ENCODE assay signal across 16 cellular contexts in genomic region chr2:217964255-217964654, GRCh38. TPM values are rescaled to one million over a fixed set of nuclear protein-coding genes. Genes with fewer than 3 reads are reported as not detected.
A peak's percentile ranks its signal among the peaks of the same experiment; 100 is the strongest.
DNase-seq lines count a peak whose midpoint lies in the region; ATAC-seq, FAIRE-seq and TF ChIP-seq lines count a peak whose summit lies in the region.
"Had no signal": no experiment of that assay in that cellular context is flagged by ENCODE, and none has a peak within 500 bp of the region (broad histone marks: within the 10 kb centered on the region; RNA-seq: fewer than 3 reads in every experiment).

No MANE protein-coding gene starts in this region.

- peak; percentile 5 for DNase-seq in astrocyte of the spinal cord (ENCODE audit: low read depth, low spot score)
- peak in 1 of 2 donors; percentile 35 for DNase-seq in cardiac muscle cell (ENCODE audit: low read depth in 1 of 2, low spot score in 1 of 2)
- DNase-seq in nephron progenitor cell, result no peak
- DNase-seq in thyroid gland, result peak; percentile 74 to 80
- DNase-seq in activated CD8-positive, alpha-beta memory T cell treated with anti-CD3 and anti-CD28 coated beads, Interleukin-2, amount 10 ng/mL, durations not matched to agents 7 days and 5 days, result no peak
- DNase-seq in small intestine, result no peak
- DNase-seq in foreskin fibroblast, result no peak
- DNase-seq: activated CD8-positive, alpha-beta T cell treated with anti-CD3 and anti-CD28 coated beads for 36 hours; activated effector memory CD4-positive, alpha-beta T cell treated with Interleukin-2 at 50 U/mL for 16 hours; DMS153; NCI-H1092 had no signal

- peaks cover 60% of the 10 kb centered on the region for H3K4me1 Mint-ChIP-seq in nephron progenitor cell
- H3K4me1 Mint-ChIP-seq in activated CD8-positive, alpha-beta memory T cell treated with anti-CD3 and anti-CD28 coated beads, Interleukin-2, amount 10 ng/mL, durations not matched to agents 7 days and 5 days, result no peaks in the 10 kb centered on the region
- no peaks in the 10 kb centered on the region for H3K4me1 Mint-ChIP-seq in stimulated activated memory B cell treated with anti-CD40 and anti-IgM and Interleukin-4, amounts not matched to agents 10 μg/mL and 1 μg/mL and 100 μg/mL, for 72 hours
- H3K4me1 Mint-ChIP-seq: IgD-negative memory B cell had no signal

- H3K9me3 Mint-ChIP-seq in nephron progenitor cell, result no peaks in the 10 kb centered on the region
- no peaks in the 10 kb centered on the region for H3K9me3 Mint-ChIP-seq in activated CD8-positive, alpha-beta memory T cell treated with anti-CD3 and anti-CD28 coated beads, Interleukin-2, amount 10 ng/mL, durations not matched to agents 7 days and 5 days (ENCODE audit: low read depth)
- no peaks in the 10 kb centered on the region for H3K9me3 Mint-ChIP-seq in stimulated activated memory B cell treated with anti-CD40 and anti-IgM and Interleukin-4, amounts not matched to agents 10 μg/mL and 1 μg/mL and 100 μg/mL, for 72 hours
- H3K9me3 Mint-ChIP-seq: activated CD8-positive, alpha-beta T cell treated with anti-CD3 and anti-CD28 coated beads for 36 hours; IgD-negative memory B cell; neural crest cell had no signal

- H3K27ac ChIP-seq in cardiac muscle cell (peak overlapping the region; percentile 49), thyroid gland (peak overlapping the region; percentile 90 to 98 (median 95)), small intestine (ENCODE audit: low read depth in 1 of 2, low read length in 1 of 2) (peak overlapping the region in 1 of 2 donors; percentile 65)

- H3K27ac Mint-ChIP-seq in nephron progenitor cell, result peak overlapping the region; percentile 62
- H3K27ac Mint-ChIP-seq in activated CD8-positive, alpha-beta memory T cell treated with anti-CD3 and anti-CD28 coated beads, Interleukin-2, amount 10 ng/mL, durations not matched to agents 7 days and 5 days, result no peak overlapping the region
- no peak overlapping the region for H3K27ac Mint-ChIP-seq in stimulated activated memory B cell treated with anti-CD40 and anti-IgM and Interleukin-4, amounts not matched to agents 10 μg/mL and 1 μg/mL and 100 μg/mL, for 72 hours
- H3K27ac Mint-ChIP-seq: activated CD8-positive, alpha-beta T cell treated with anti-CD3 and anti-CD28 coated beads for 36 hours; IgD-negative memory B cell had no signal

- CTCF ChIA-PET in activated CD8-positive, alpha-beta memory T cell treated with anti-CD3 and anti-CD28 coated beads, Interleukin-2, amount 10 ng/mL, durations not matched to agents 7 days and 5 days (lab: Charles Lee), result no interaction called here

- H3K4me1 ChIP-seq in cardiac muscle cell (ENCODE audit: low read depth), result peaks cover 25% of the 10 kb centered on the region
- peaks cover 30 to 56% of the 10 kb centered on the region in 2 donors for H3K4me1 ChIP-seq in thyroid gland
- H3K4me1 ChIP-seq in small intestine (ENCODE audit: control insufficient read depth in 2 of 2, insufficient read depth in 1 of 2, low read depth in 1 of 2, low read length in 1 of 2), result peaks cover 0 to 2% of the 10 kb centered on the region in 2 donors

- H3K4me3 ChIP-seq in astrocyte of the spinal cord (ENCODE audit: low read depth, low read length), result no peak overlapping the region
- H3K4me3 ChIP-seq in cardiac muscle cell, result no peak overlapping the region
- no peak overlapping the region for H3K4me3 ChIP-seq in thyroid gland (replicated peaks in 1 of 3)
- H3K4me3 ChIP-seq in small intestine (ENCODE audit: low read depth in 1 of 2, low read length in 2 of 2), result no peak overlapping the region
- no peak overlapping the region for H3K4me3 ChIP-seq in foreskin fibroblast (ENCODE audit: low read depth in 1 of 2, low read length in 2 of 2)

- H3K9me3 ChIP-seq in cardiac muscle cell (ENCODE audit: low read depth), result no peaks in the 10 kb centered on the region
- no peaks in the 10 kb centered on the region for H3K9me3 ChIP-seq in thyroid gland
- H3K9me3 ChIP-seq in small intestine (ENCODE audit: control insufficient read depth, low read depth), result no peaks in the 10 kb centered on the region

- H3K36me3 Mint-ChIP-seq in nephron progenitor cell (ENCODE audit: low read depth), result no peaks in the 10 kb centered on the region
- H3K36me3 Mint-ChIP-seq in activated CD8-positive, alpha-beta memory T cell treated with anti-CD3 and anti-CD28 coated beads, Interleukin-2, amount 10 ng/mL, durations not matched to agents 7 days and 5 days, result no peaks in the 10 kb centered on the region
- H3K36me3 Mint-ChIP-seq in stimulated activated memory B cell treated with anti-CD40 and anti-IgM and Interleukin-4, amounts not matched to agents 10 μg/mL and 1 μg/mL and 100 μg/mL, for 72 hours, result no peaks in the 10 kb centered on the region

- WGBS in thyroid gland, 2 donors, result 41% methylated on average over 7 of the region's 7 CpGs
- 65 to 77% (median 71%) methylated on average over 7 of the region's 7 CpGs for WGBS in small intestine, 3 donors

- TF ChIP-seq POLR2A in thyroid gland (IDR thresholded peaks at IDR 0.05), result no peak

- no peaks in the 10 kb centered on the region for H3K27me3 ChIP-seq in cardiac muscle cell
- H3K27me3 ChIP-seq in thyroid gland, result no peaks in the 10 kb centered on the region
- H3K27me3 ChIP-seq in small intestine (ENCODE audit: control insufficient read depth in 2 of 2, insufficient read depth in 2 of 2, low read length in 2 of 2), result no peaks in the 10 kb centered on the region

- H3K27me3 Mint-ChIP-seq in nephron progenitor cell (ENCODE audit: low read depth, poor library complexity), result no peaks in the 10 kb centered on the region
- peaks cover 16% of the 10 kb centered on the region for H3K27me3 Mint-ChIP-seq in activated CD8-positive, alpha-beta memory T cell treated with anti-CD3 and anti-CD28 coated beads, Interleukin-2, amount 10 ng/mL, durations not matched to agents 7 days and 5 days
- peaks cover 40% of the 10 kb centered on the region for H3K27me3 Mint-ChIP-seq in stimulated activated memory B cell treated with anti-CD40 and anti-IgM and Interleukin-4, amounts not matched to agents 10 μg/mL and 1 μg/mL and 100 μg/mL, for 72 hours

- in situ Hi-C loops in astrocyte of the spinal cord (cut with HindIII; ENCODE audit: low sequenced_read_pairs), result no loop called here

- no peaks in the 10 kb centered on the region for H3K36me3 ChIP-seq in cardiac muscle cell
- H3K36me3 ChIP-seq in thyroid gland, result no peaks in the 10 kb centered on the region
- no peaks in the 10 kb centered on the region for H3K36me3 ChIP-seq in small intestine (ENCODE audit: control insufficient read depth in 2 of 2, insufficient read depth in 2 of 2, low read length in 2 of 2)

- no peak for ATAC-seq in activated CD8-positive, alpha-beta memory T cell treated with anti-CD3 and anti-CD28 coated beads, Interleukin-2, amount 10 ng/mL, durations not matched to agents 7 days and 5 days
- no peak for ATAC-seq in stimulated activated memory B cell treated with anti-CD40 and anti-IgM and Interleukin-4, amounts not matched to agents 10 μg/mL and 1 μg/mL and 100 μg/mL, for 72 hours
- ATAC-seq: activated CD8-positive, alpha-beta T cell treated with anti-CD3 and anti-CD28 coated beads for 36 hours had no signal

- H3K4me3 Mint-ChIP-seq in nephron progenitor cell, result no peak overlapping the region
- no peak overlapping the region for H3K4me3 Mint-ChIP-seq in activated CD8-positive, alpha-beta memory T cell treated with anti-CD3 and anti-CD28 coated beads, Interleukin-2, amount 10 ng/mL, durations not matched to agents 7 days and 5 days
- no peak overlapping the region for H3K4me3 Mint-ChIP-seq in stimulated activated memory B cell treated with anti-CD40 and anti-IgM and Interleukin-4, amounts not matched to agents 10 μg/mL and 1 μg/mL and 100 μg/mL, for 72 hours
- H3K4me3 Mint-ChIP-seq: activated CD8-positive, alpha-beta T cell treated with anti-CD3 and anti-CD28 coated beads for 36 hours; IgD-negative memory B cell; neural crest cell had no signal

- FAIRE-seq in small intestine (lab: Jason Lieb, UNC), result no peak
- FAIRE-seq: endometrium, H1 had no signal

- intact Hi-C loops in thyroid gland (cut with DNase I), result no loop called here

- TF ChIP-seq CTCF in astrocyte of the spinal cord (IDR thresholded peaks at IDR 0.05; ENCODE audit: low read depth, low read length), result no peak
- no peak for TF ChIP-seq CTCF in cardiac muscle cell (IDR thresholded peaks at IDR 0.05; ENCODE audit: low read depth, low read length)
- no peak for TF ChIP-seq CTCF in nephron progenitor cell (IDR thresholded peaks at IDR 0.05)
- no peak for TF ChIP-seq CTCF in thyroid gland (IDR thresholded peaks at IDR 0.05)
- no peak for TF ChIP-seq CTCF in foreskin fibroblast (IDR thresholded peaks at IDR 0.05; ENCODE audit: low read depth, low read length)

RNA-seq across cellular contexts. Expression of gene TNS1, which starts 38.5 kb away (rescaled TPM):
- total RNA-seq in cardiac muscle cell (44.3 and 45.0 TPM in 2 replicates), thyroid gland (100 to 1,000 TPM; 169 to 316 (median 229) TPM)
- polyA plus RNA-seq in cardiac muscle cell (13.7 and 16.7 TPM in 2 replicates), small intestine (10 to 100 TPM in 1 of 3 donors, 1 to 10 TPM in 2; 1.3 to 52.1 (median 8.6) TPM)
- 1 to 10 TPM; 1.4 to 4.4 TPM for total RNA-seq in activated CD8-positive, alpha-beta memory T cell treated with anti-CD3 and anti-CD28 coated beads, Interleukin-2, amount 10 ng/mL, durations not matched to agents 7 days and 5 days
- polyA plus RNA-seq: IgD-negative memory B cell had no signal

Comparison
In these comparisons a context has a peak if more than half of its experiments do, and no peak if none do; other contexts are left out.
1. DNase-seq: peak in astrocyte of the spinal cord (single experiment) and thyroid gland (2 of 2); none in nephron progenitor cell (single experiment), activated CD8-positive, alpha-beta memory T cell treated with anti-CD3 and anti-CD28 coated beads, Interleukin-2, amount 10 ng/mL, durations not matched to agents 7 days and 5 days (single experiment), small intestine (single experiment) and foreskin fibroblast (0 of 2).